In genomic region chr4:183211533-183211932, GRCh38 we compare ENCODE assay signal across 19 cellular contexts.
"Had no signal": no experiment of that assay in that cellular context is flagged by ENCODE, and none has a peak within 500 bp of the region (broad histone marks: within the 10 kb centered on the region; RNA-seq: fewer than 3 reads in every experiment).

No MANE protein-coding gene starts in this region.

- ATAC-seq: Panc1, PC-3 had no signal

- H3K4me2 ChIP-seq: SK-N-SH had no signal

- H3K9me3 ChIP-seq: SK-N-SH had no signal

- H3K9ac ChIP-seq: SK-N-SH had no signal

- DNase-seq: KBM-7, MV-4-11, NCI-H1048, NCI-H1105, NCI-H1417, NCI-H1436 treated with DMSO at 0.1 percent for 48 hours, NCI-H1694, NCI-H187 treated with DMSO at 0.1 percent for 48 hours, NCI-H2029 treated with DMSO at 0.1 percent for 48 hours, NCI-H2171 treated with DMSO at 0.1 percent for 48 hours, NCI-H524, NCI-H526 treated with DMSO at 0.1 percent for 48 hours, NCI-H748 treated with DMSO at 0.1 percent for 48 hours, PC-3, SHP77, SK-N-SH, SW 1271 had no signal

- H3K27ac ChIP-seq: RWPE1 had no signal
